ENCODE assay signal across 7 cellular contexts in the genomic region with DNA sequence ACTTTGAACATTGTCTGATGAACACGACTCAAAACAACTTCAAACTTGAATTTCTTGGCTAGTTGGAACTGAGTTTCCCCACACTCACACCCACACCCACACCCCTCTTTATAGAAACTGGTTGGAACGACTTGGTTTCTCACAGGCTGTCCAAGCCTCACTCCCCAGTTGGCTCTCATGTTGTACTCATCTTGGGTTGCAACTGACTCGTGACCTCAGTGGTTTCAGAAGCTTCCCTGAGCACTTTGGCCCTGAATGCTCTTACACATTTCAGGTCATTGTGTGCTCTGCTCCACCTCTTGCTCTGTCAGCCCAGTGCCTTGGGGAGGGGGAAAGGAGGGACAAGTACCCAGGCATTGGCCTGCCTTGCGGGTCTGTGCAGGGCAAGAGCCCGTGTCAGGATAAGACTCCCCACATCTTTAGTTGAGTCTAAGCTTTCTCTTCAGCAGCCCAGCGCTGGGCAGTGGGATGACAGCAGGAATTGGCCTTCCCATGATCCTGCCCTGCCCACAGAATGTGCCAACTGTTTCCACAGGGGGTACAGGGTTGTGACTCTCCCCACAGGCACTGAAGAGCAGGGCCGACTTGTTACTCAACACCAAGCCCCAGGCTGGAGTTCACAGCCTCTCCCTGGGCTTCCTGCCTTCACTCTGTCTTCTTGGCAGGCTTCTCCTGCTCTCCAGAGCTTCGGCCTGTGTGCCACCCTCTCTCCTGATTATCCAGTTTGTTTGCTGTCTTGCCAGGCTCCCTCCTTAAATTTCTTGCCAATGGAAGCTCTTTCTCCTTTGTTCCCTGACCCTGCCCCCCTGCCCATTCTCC.
DNase-seq lines count a peak whose midpoint lies in the region; ATAC-seq and TF ChIP-seq lines count a peak whose summit lies in the region.

No MANE protein-coding gene starts in this region.

- H4K20me1 ChIP-seq in H9 (ENCODE audit: control insufficient read depth, insufficient read depth, insufficient read length) = no peaks in the 10 kb centered on the region

- H3K18ac ChIP-seq in H9 (ENCODE audit: insufficient read length, low read depth, low read length) = no peak overlapping the region

- H3K4me1 ChIP-seq in H9 (ENCODE audit: insufficient read depth, low read length) = no peaks in the 10 kb centered on the region

- H3K36me3 Mint-ChIP-seq in natural killer cell treated with Interleukin-12 subunit alpha and Interleukin-12 subunit beta and Interleukin-15 and Interleukin-18, amount 100 ng/mL, for 72 hours = no peaks in the 10 kb centered on the region
- H3K36me3 Mint-ChIP-seq in H9 (ENCODE audit: insufficient read depth in 1 of 3, low read depth in 3 of 3) = peaks cover 3 to 4% (median 4%) of the 10 kb centered on the region in 3 experiments; a peak in 6 of 7 replicates

- no peak for TF ChIP-seq CTCF in cardiac fibroblast (IDR thresholded peaks at IDR 0.05; ENCODE audit: low read depth, low read length)
- no peak for TF ChIP-seq CTCF in H9 (conservative IDR thresholded peaks at IDR 0.05)

- H3K79me1 ChIP-seq in H9 (ENCODE audit: insufficient read depth, low read depth, low read length, poor library complexity, severe bottlenecking) = no peaks in the 10 kb centered on the region

- H3K23ac ChIP-seq in H9 (ENCODE audit: insufficient read length, low read depth, low read length) = no peak overlapping the region

- no peak overlapping the region for H3K27ac ChIP-seq in H9 (ENCODE audit: insufficient read length, low read depth, low read length)

- no peak overlapping the region for H2BK120ac ChIP-seq in H9 (ENCODE audit: low read depth, low read length, poor library complexity, severe bottlenecking)

- no peak overlapping the region for H2AK5ac ChIP-seq in H9 (ENCODE audit: insufficient read length, low read length)

- no peak overlapping the region for H2BK15ac ChIP-seq in H9 (ENCODE audit: low read depth, low read length)

- peak overlapping the region; percentile 84 to 95 for H3K27ac Mint-ChIP-seq in natural killer cell treated with Interleukin-12 subunit alpha and Interleukin-12 subunit beta and Interleukin-15 and Interleukin-18, amount 100 ng/mL, for 72 hours
- no peak overlapping the region; a peak in 1 of 7 replicates for H3K27ac Mint-ChIP-seq in H9

- no peak overlapping the region for H4K8ac ChIP-seq in H9 (replicated peaks; ENCODE audit: insufficient read length, low read depth, low read length)

- no peaks in the 10 kb centered on the region; the same call in 1 of the 2 replicates for H3K27me3 ChIP-seq in H9 (ENCODE audit: insufficient read depth, low read length)

- H3K4me2 ChIP-seq in H9 (ENCODE audit: insufficient read depth, insufficient read length, low read length) = no peak overlapping the region

- H2BK5ac ChIP-seq in H9 (ENCODE audit: insufficient read length, low read length) = no peak overlapping the region

- H3K9ac ChIP-seq in H9 (ENCODE audit: extremely low read depth, insufficient read length, low read length) = no peak overlapping the region

- no peaks in the 10 kb centered on the region for H3K9me3 Mint-ChIP-seq in natural killer cell treated with Interleukin-12 subunit alpha and Interleukin-12 subunit beta and Interleukin-15 and Interleukin-18, amount 100 ng/mL, for 72 hours
- peaks cover 4% of the 10 kb centered on the region in 2 experiments for H3K9me3 Mint-ChIP-seq in H9

- ATAC-seq in GM18858 (IDR thresholded peaks at IDR 0.05; ENCODE audit: unreplicated experiment) (peak; percentile 87), HG03520 (IDR thresholded peaks at IDR 0.05; ENCODE audit: unreplicated experiment) (peak; percentile 64)
- peak; percentile 81 to 86 for ATAC-seq in natural killer cell treated with Interleukin-12 subunit alpha and Interleukin-12 subunit beta and Interleukin-15 and Interleukin-18, amount 100 ng/mL, for 72 hours

- H2BK20ac ChIP-seq in H9 (ENCODE audit: low read depth, low read length, poor library complexity, severe bottlenecking) = no peak overlapping the region

- no peak overlapping the region for H3K4me3 ChIP-seq in cardiac fibroblast (replicated peaks in 1 of 2; ENCODE audit: low read depth in 2 of 2, low read length in 2 of 2)

- H2BK12ac ChIP-seq in H9 (ENCODE audit: insufficient read length, low read depth, low read length) = no peak overlapping the region

- no peak overlapping the region for H3K56ac ChIP-seq in H9 (ENCODE audit: insufficient read length, low read depth, low read length)

- no CpG with 5 or more reads among the region's 8 CpGs for WGBS in H9 (ENCODE audit: extremely low coverage, insufficient read length, low lambda C conversion rate)

- no peak overlapping the region for H3T11ph ChIP-seq in H9 (ENCODE audit: low read length)

- H4K91ac ChIP-seq in H9 (ENCODE audit: insufficient read length, low read depth, low read length) = no peak overlapping the region

- H3K27me3 Mint-ChIP-seq in natural killer cell treated with Interleukin-12 subunit alpha and Interleukin-12 subunit beta and Interleukin-15 and Interleukin-18, amount 100 ng/mL, for 72 hours = no peaks in the 10 kb centered on the region
- H3K27me3 Mint-ChIP-seq in H9 (ENCODE audit: low read depth) = peaks cover 2% of the 10 kb centered on the region

- DNase-seq in cardiac fibroblast (ENCODE audit: low read depth in 2 of 2) (peak; percentile 51 to 86), H9 (no peak), NCI-H1092 (lab: John Stamatoyannopoulos, UW) (no peak), HuH-7 (ENCODE audit: low spot score) (no peak)
- DNase-seq in natural killer cell treated with Interleukin-12 subunit alpha and Interleukin-12 subunit beta and Interleukin-15 and Interleukin-18, amount 100 ng/mL, for 72 hours (ENCODE audit: low spot score) = peak; percentile 76

- no peaks in the 10 kb centered on the region for H3K9me3 ChIP-seq in H9 (ENCODE audit: control insufficient read depth, low read depth, low read length)

- no peak overlapping the region for H2AFZ ChIP-seq in H9 (ENCODE audit: low read length)

- no peaks in the 10 kb centered on the region for H3K79me2 ChIP-seq in H9 (ENCODE audit: insufficient read depth, low read length)

- peak overlapping the region; percentile 82 for H3K4me3 Mint-ChIP-seq in natural killer cell treated with Interleukin-12 subunit alpha and Interleukin-12 subunit beta and Interleukin-15 and Interleukin-18, amount 100 ng/mL, for 72 hours
- H3K4me3 Mint-ChIP-seq in H9 = no peak overlapping the region; a peak in 1 of 5 replicates

- no peak overlapping the region for H4K5ac ChIP-seq in H9 (ENCODE audit: insufficient read length, low read depth, low read length)

- no peak overlapping the region for H3K4ac ChIP-seq in H9 (ENCODE audit: low read depth, low read length)

- no peak overlapping the region for H3K14ac ChIP-seq in H9 (ENCODE audit: insufficient read depth, low read length)

- H3K4me1 Mint-ChIP-seq in natural killer cell treated with Interleukin-12 subunit alpha and Interleukin-12 subunit beta and Interleukin-15 and Interleukin-18, amount 100 ng/mL, for 72 hours (ENCODE audit: low read depth in 2 of 2) = peaks cover 23 to 35% of the 10 kb centered on the region in 2 donors
- H3K4me1 Mint-ChIP-seq in H9 = peaks cover 12 to 14% of the 10 kb centered on the region in 2 experiments

- no peaks in the 10 kb centered on the region for H3K23me2 ChIP-seq in H9 (ENCODE audit: insufficient read length, low read depth, low read length, poor library complexity, severe bottlenecking)

Comparison
In these comparisons a context has a peak if more than half of its experiments do, and no peak if none do; other contexts are left out.
1. DNase-seq: peak in cardiac fibroblast (2 of 2) and natural killer cell treated with Interleukin-12 subunit alpha and Interleukin-12 subunit beta and Interleukin-15 and Interleukin-18, amount 100 ng/mL, for 72 hours (single experiment); none in H9 (single experiment), NCI-H1092 (single experiment) and HuH-7 (single experiment).
2. H3K27ac Mint-ChIP-seq: peak in natural killer cell treated with Interleukin-12 subunit alpha and Interleukin-12 subunit beta and Interleukin-15 and Interleukin-18, amount 100 ng/mL, for 72 hours (2 of 2); none in H9 (0 of 3).
3. Peak in every context shown above with its lines, with median percentiles within 50 percentile points of each other: ATAC-seq.